Comparison of ENCODE assay signal across 1 cellular context in genomic region chr21:45969921-45970673, GRCh38.
TF ChIP-seq lines count a peak whose summit lies in the region.

No MANE protein-coding gene starts in this region.

TF ChIP-seq in HepG2, 621 proteins besides CTCF, POLR2A, EP300 and RAD21 (continued from another document):
- no peak for TF ChIP-seq PHF8 (CRISPR knock-in tag; IDR thresholded peaks at IDR 0.05)
- TF ChIP-seq TGIF2 (CRISPR knock-in tag; IDR thresholded peaks at IDR 0.05): no peak
- no peak for TF ChIP-seq ZNF781 (CRISPR knock-in tag; IDR thresholded peaks at IDR 0.05; ENCODE audit: borderline replicate concordance, not compliant biosample characterization)
- no peak for TF ChIP-seq ZNF672 (CRISPR knock-in tag; IDR thresholded peaks at IDR 0.05)
- no peak for TF ChIP-seq ZNF841 (CRISPR knock-in tag; IDR thresholded peaks at IDR 0.05; ENCODE audit: borderline replicate concordance)
- TF ChIP-seq, protein P1, sequence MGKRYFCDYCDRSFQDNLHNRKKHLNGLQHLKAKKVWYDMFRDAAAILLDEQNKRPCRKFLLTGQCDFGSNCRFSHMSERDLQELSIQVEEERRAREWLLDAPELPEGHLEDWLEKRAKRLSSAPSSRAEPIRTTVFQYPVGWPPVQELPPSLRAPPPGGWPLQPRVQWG (CRISPR knock-in tag; IDR thresholded peaks at IDR 0.05; ENCODE audit: borderline replicate concordance, low read depth): no peak
- TF ChIP-seq, protein P2, sequence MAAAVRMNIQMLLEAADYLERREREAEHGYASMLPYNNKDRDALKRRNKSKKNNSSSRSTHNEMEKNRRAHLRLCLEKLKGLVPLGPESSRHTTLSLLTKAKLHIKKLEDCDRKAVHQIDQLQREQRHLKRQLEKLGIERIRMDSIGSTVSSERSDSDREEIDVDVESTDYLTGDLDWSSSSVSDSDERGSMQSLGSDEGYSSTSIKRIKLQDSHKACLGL (CRISPR knock-in tag; IDR thresholded peaks at IDR 0.05): no peak
- no peak for TF ChIP-seq ZBED4 (CRISPR knock-in tag; IDR thresholded peaks at IDR 0.05; ENCODE audit: borderline replicate concordance)
- TF ChIP-seq, protein P3, sequence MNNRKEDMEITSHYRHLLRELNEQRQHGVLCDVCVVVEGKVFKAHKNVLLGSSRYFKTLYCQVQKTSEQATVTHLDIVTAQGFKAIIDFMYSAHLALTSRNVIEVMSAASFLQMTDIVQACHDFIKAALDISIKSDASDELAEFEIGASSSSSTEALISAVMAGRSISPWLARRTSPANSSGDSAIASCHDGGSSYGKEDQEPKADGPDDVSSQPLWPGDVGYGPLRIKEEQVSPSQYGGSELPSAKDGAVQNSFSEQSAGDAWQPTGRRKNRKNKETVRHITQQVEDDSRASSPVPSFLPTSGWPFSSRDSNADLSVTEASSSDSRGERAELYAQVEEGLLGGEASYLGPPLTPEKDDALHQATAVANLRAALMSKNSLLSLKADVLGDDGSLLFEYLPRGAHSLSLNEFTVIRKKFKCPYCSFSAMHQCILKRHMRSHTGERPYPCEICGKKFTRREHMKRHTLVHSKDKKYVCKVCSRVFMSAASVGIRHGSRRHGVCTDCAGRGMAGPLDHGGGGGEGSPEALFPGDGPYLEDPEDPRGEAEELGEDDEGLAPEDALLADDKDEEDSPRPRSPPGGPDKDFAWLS (CRISPR knock-in tag; IDR thresholded peaks at IDR 0.05; ENCODE audit: borderline replicate concordance): no peak
- TF ChIP-seq ZNF446 (CRISPR knock-in tag; IDR thresholded peaks at IDR 0.05): no peak
- no peak for TF ChIP-seq ZNF17 (CRISPR knock-in tag; IDR thresholded peaks at IDR 0.05)
- no peak for TF ChIP-seq SNAPC2 (CRISPR knock-in tag; IDR thresholded peaks at IDR 0.05)
